Comparison of ENCODE assay signal across 15 cellular contexts in genomic region chr3:66178206-66178605, GRCh38. TPM values are rescaled to one million over a fixed set of nuclear protein-coding genes. Genes with fewer than 3 reads are reported as not detected.
A peak's percentile ranks its signal among the peaks of the same experiment; 100 is the strongest.
DNase-seq lines count a peak whose midpoint lies in the region; ATAC-seq and TF ChIP-seq lines count a peak whose summit lies in the region.
"Had no signal": no experiment of that assay in that cellular context is flagged by ENCODE, and none has a peak within 500 bp of the region (broad histone marks: within the 10 kb centered on the region; RNA-seq: fewer than 3 reads in every experiment).

No MANE protein-coding gene starts in this region.

- intact Hi-C loops in left ventricle myocardium inferior (cut with micrococcal nuclease), result no loop called here
- intact Hi-C loops in cardiac septum (cut with DNase I), result loop anchor here (5.0 kb wide), 1 partner anchor 141 kb away; the partner anchor contains the start of gene MAGI1
- intact Hi-C loops in psoas muscle (cut with DNase I), result no loop called here

- no CpG with 5 or more reads among the region's 6 CpGs for WGBS in trophoblast cell (ENCODE audit: extremely low coverage, insufficient coverage, insufficient read length)
- 80 to 82% (median 82%) methylated on average over 6 of the region's 6 CpGs for WGBS in psoas muscle, 3 donors

- H3K18ac ChIP-seq in trophoblast cell (ENCODE audit: low read length), result no peak overlapping the region

- H3K4me1 ChIP-seq in left ventricle myocardium inferior (peaks cover 67% of the 10 kb centered on the region), trophoblast cell (ENCODE audit: control insufficient read depth in 1 of 2, insufficient read depth in 2 of 2, low read length in 2 of 2) (no peaks in the 10 kb centered on the region), psoas muscle (no peaks in the 10 kb centered on the region)

- H3K4me3 ChIP-seq in left ventricle myocardium inferior, result no peak overlapping the region
- H3K4me3 ChIP-seq in H7 (ENCODE audit: insufficient read depth, low read depth, low read length), result no peak overlapping the region
- no peak overlapping the region for H3K4me3 ChIP-seq in trophoblast cell (ENCODE audit: low read depth, low read length)
- H3K4me3 ChIP-seq in psoas muscle, result no peak overlapping the region

- no peak overlapping the region for H4K8ac ChIP-seq in trophoblast cell (ENCODE audit: low read depth, low read length)

- no peak overlapping the region for H2AK5ac ChIP-seq in trophoblast cell (ENCODE audit: low read length)

- H3K79me1 ChIP-seq in trophoblast cell (ENCODE audit: low read length), result no peaks in the 10 kb centered on the region

- TF ChIP-seq CTCF in left ventricle myocardium inferior (IDR thresholded peaks at IDR 0.05; ENCODE audit: borderline replicate concordance) (no peak), psoas muscle (IDR thresholded peaks at IDR 0.05) (no peak)

- DNase-seq in left ventricle myocardium inferior, result no peak
- no peak for DNase-seq in cardiac septum (ENCODE audit: low spot score)
- peak; percentile 38 for DNase-seq in ELF-1 (ENCODE audit: low read depth, low spot score)
- peak; percentile 26 for DNase-seq in H7
- DNase-seq in trophoblast cell, result no peak
- no peak for DNase-seq in psoas muscle
- DNase-seq: C1 segment of cervical spinal cord; Calu3; CD4-positive, alpha-beta memory T cell; COR-L47; DMS53; DMS79 treated with DMSO at 0.1 percent for 48 hours; GOT3; HCEC 1CT had no signal

- no peak overlapping the region for H4K12ac ChIP-seq in trophoblast cell (ENCODE audit: low read depth, low read length)

- no peak overlapping the region for H3K14ac ChIP-seq in trophoblast cell (ENCODE audit: low read length)

- H2BK5ac ChIP-seq in trophoblast cell (ENCODE audit: low read depth, low read length, poor library complexity), result no peak overlapping the region

- H3K4ac ChIP-seq in trophoblast cell (ENCODE audit: low read depth, low read length), result no peak overlapping the region

- peak overlapping the region; percentile 84 for H3K27ac ChIP-seq in left ventricle myocardium inferior (replicated peaks)
- no peak overlapping the region for H3K27ac ChIP-seq in trophoblast cell (ENCODE audit: low read depth, low read length)
- no peak overlapping the region for H3K27ac ChIP-seq in psoas muscle

- ATAC-seq in HG02763 (IDR thresholded peaks at IDR 0.05; ENCODE audit: unreplicated experiment) (no peak), psoas muscle (no peak)

- H3K9me3 ChIP-seq in left ventricle myocardium inferior (replicated peaks), result no peaks in the 10 kb centered on the region
- peaks cover 1% of the 10 kb centered on the region for H3K9me3 ChIP-seq in trophoblast cell (ENCODE audit: insufficient read depth, low read depth, low read length)
- H3K9me3 ChIP-seq in psoas muscle, result no peaks in the 10 kb centered on the region

- peak overlapping the region; percentile 45 for H3K9ac ChIP-seq in trophoblast cell (ENCODE audit: low read length)

- no peak overlapping the region for H2BK120ac ChIP-seq in trophoblast cell (ENCODE audit: insufficient read depth, low read length, poor library complexity)

- no peak overlapping the region for H3K23ac ChIP-seq in trophoblast cell (ENCODE audit: low read length)

- H4K91ac ChIP-seq in trophoblast cell (ENCODE audit: low read depth, low read length), result no peak overlapping the region

- H3K4me2 ChIP-seq in trophoblast cell (ENCODE audit: low read length), result no peak overlapping the region

- H3K36me3 ChIP-seq in left ventricle myocardium inferior, result no peaks in the 10 kb centered on the region
- H3K36me3 ChIP-seq in H7 (replicated peaks; ENCODE audit: control insufficient read depth, insufficient read depth, low read length), result no peaks in the 10 kb centered on the region
- H3K36me3 ChIP-seq in trophoblast cell (ENCODE audit: control insufficient read depth in 1 of 2, insufficient read depth in 2 of 2, low read length in 2 of 2), result no peaks in the 10 kb centered on the region
- no peaks in the 10 kb centered on the region for H3K36me3 ChIP-seq in psoas muscle (ENCODE audit: insufficient read depth in 1 of 2, low read depth in 1 of 2)

- no peak overlapping the region for H2BK12ac ChIP-seq in trophoblast cell (ENCODE audit: low read length)

- no peak overlapping the region for H2AFZ ChIP-seq in trophoblast cell (ENCODE audit: insufficient read depth, low read length, poor library complexity)

- H3K79me2 ChIP-seq in trophoblast cell (ENCODE audit: control insufficient read depth, insufficient read depth, low read length, poor library complexity), result no peaks in the 10 kb centered on the region

- H3K27me3 ChIP-seq in left ventricle myocardium inferior (ENCODE audit: low read depth), result no peaks in the 10 kb centered on the region
- no peaks in the 10 kb centered on the region for H3K27me3 ChIP-seq in H7 (ENCODE audit: control insufficient read depth, insufficient read depth, low read length)
- no peaks in the 10 kb centered on the region for H3K27me3 ChIP-seq in trophoblast cell (ENCODE audit: insufficient read depth, low read length)
- no peaks in the 10 kb centered on the region for H3K27me3 ChIP-seq in psoas muscle (ENCODE audit: insufficient read depth in 3 of 3, low read length in 2 of 3)

RNA-seq across cellular contexts. Expression of gene SLC25A26, which starts 42.6 kb away (rescaled TPM):
- total RNA-seq in left ventricle myocardium inferior (40.7 TPM), cardiac septum (18.6 TPM), psoas muscle (10 to 100 TPM; 25.1 to 34.0 (median 32.7) TPM)
- total RNA-seq in H7 (2014; rRNA removed; shearing (Covaris generic)), result 26.5 and 29.1 TPM in 2 replicates
- polyA plus RNA-seq in trophoblast cell (2013), result 10.0 and 10.4 TPM in 2 replicates
- 10 to 100 TPM; 21.0 to 43.6 (median 25.4) TPM for polyA plus RNA-seq in psoas muscle

Comparison
In these comparisons a context has a peak if more than half of its experiments do, and no peak if none do; other contexts are left out.
1. DNase-seq: peak in ELF-1 (single experiment) and H7 (single experiment); none in left ventricle myocardium inferior (single experiment), cardiac septum (single experiment), trophoblast cell (0 of 2) and psoas muscle (0 of 2).